In genomic region chr6:3888153-3888957, GRCh38 we compare ENCODE assay signal across 20 cellular contexts. TPM values are rescaled to one million over a fixed set of nuclear protein-coding genes. Genes with fewer than 3 reads are reported as not detected.
DNase-seq lines count a peak whose midpoint lies in the region; ATAC-seq, FAIRE-seq and TF ChIP-seq lines count a peak whose summit lies in the region.
"Had no signal": no experiment of that assay in that cellular context is flagged by ENCODE, and none has a peak within 500 bp of the region (broad histone marks: within the 10 kb centered on the region; RNA-seq: fewer than 3 reads in every experiment).

No MANE protein-coding gene starts in this region.

- no peaks in the 10 kb centered on the region for H4K20me1 ChIP-seq in HepG2 (ENCODE audit: insufficient read depth, low read length)

- H3K4me1 ChIP-seq in HepG2 (ENCODE audit: insufficient read depth, low read length) (peaks cover 82% of the 10 kb centered on the region), right lobe of liver (peaks cover 0 to 46% (median 15%) of the 10 kb centered on the region in 4 donors)

- no peak for TF ChIP-seq CTCF in HepG2 (CRISPR knock-in tag; IDR thresholded peaks at IDR 0.05)
- TF ChIP-seq CTCF in right lobe of liver (IDR thresholded peaks at IDR 0.05), result no peak

- H2AFZ ChIP-seq in HepG2 (ENCODE audit: low read length), result no peak overlapping the region

- no peak overlapping the region for H3K9ac ChIP-seq in HepG2 (ENCODE audit: insufficient read depth, low read depth, low read length)

- no peak for TF ChIP-seq EP300 in HepG2 (IDR thresholded peaks at IDR 0.05; ENCODE audit: low read depth in 2 of 2, low read length in 2 of 2)
- no peak for TF ChIP-seq EP300 in HepG2 (CRISPR knock-in tag; IDR thresholded peaks at IDR 0.05; ENCODE audit: borderline replicate concordance)

- CTCF ChIA-PET in HepG2 (lab: Yijun Ruan, JAX; ENCODE audit: low intra/inter-chr PET ratio, low total read pairs), result interaction anchor here (1.4 to 3.5 kb wide), 2 partner anchors 44 to 140 kb away, joined by 9 to 60 read pairs; no protein-coding TSS in a partner anchor

- H3K36me3 ChIP-seq in HepG2 (replicated peaks in 1 of 2; ENCODE audit: control insufficient read depth in 1 of 2, insufficient read depth in 2 of 2, low read length in 2 of 2), result no peaks in the 10 kb centered on the region
- H3K36me3 ChIP-seq in right lobe of liver, result no peaks in the 10 kb centered on the region
- H3K36me3 ChIP-seq: SJCRH30 had no signal

- H3K79me2 ChIP-seq in HepG2 (ENCODE audit: insufficient read depth, low read length), result no peaks in the 10 kb centered on the region

- no peak for TF ChIP-seq RAD21 in HepG2 (CRISPR knock-in tag; IDR thresholded peaks at IDR 0.05)

- no peaks in the 10 kb centered on the region for H3K27me3 ChIP-seq in HepG2 (ENCODE audit: control insufficient read depth in 1 of 2, insufficient read depth in 2 of 2, low read length in 2 of 2)
- H3K27me3 ChIP-seq in right lobe of liver, result no peaks in the 10 kb centered on the region
- H3K27me3 ChIP-seq: SJCRH30 had no signal

- WGBS in HepG2 (ENCODE audit: low lambda C conversion rate), result 91% methylated on average over 15 of the region's 15 CpGs
- WGBS in right lobe of liver (ENCODE audit: insufficient coverage, low coverage, low lambda C conversion rate, missing lambda C conversion rate), result 40% methylated on average over 6 of the region's 15 CpGs

- no peaks in the 10 kb centered on the region for H3K9me3 ChIP-seq in HepG2 (ENCODE audit: low read length)
- H3K9me3 ChIP-seq in right lobe of liver, result no peaks in the 10 kb centered on the region
- H3K9me3 ChIP-seq: SJCRH30 had no signal

- ATAC-seq in HepG2 (no peak), right lobe of liver (no peak), left ventricle myocardium superior (peak; percentile 54), sciatic nerve (peak; percentile 74), GM19467 (IDR thresholded peaks at IDR 0.05; ENCODE audit: unreplicated experiment) (no peak)
- ATAC-seq: stimulated activated naive CD8-positive, alpha-beta T cell treated with anti-CD3 and anti-CD28 coated beads, Interleukin-15, amount 100 ng/mL, for 72 hours had no signal

- POLR2A ChIA-PET in HepG2 (lab: Yijun Ruan, JAX), result interaction anchor here (0.7 to 3.7 kb wide), 9 partner anchors 14 to 139 kb away, joined by 3 to 27 read pairs (median 4); no protein-coding TSS in a partner anchor

- TF ChIP-seq POLR2A in HepG2 (IDR thresholded peaks at IDR 0.05; ENCODE audit: insufficient read depth in 1 of 2, low read depth in 2 of 2, low read length in 2 of 2) (no peak), right lobe of liver (IDR thresholded peaks at IDR 0.05) (no peak)

- no peak overlapping the region for H3K4me2 ChIP-seq in HepG2 (ENCODE audit: low read depth, low read length)

- FAIRE-seq in HepG2 (lab: Jason Lieb, UNC), result peak; percentile 12
- FAIRE-seq: A204.1, GM12891 had no signal

- in situ Hi-C loops in HepG2 (cut with HindIII; ENCODE audit: extremely low pct_ligation_motif_present, low pct_unique_long_range_greater_than_20kb), result loop anchor here (5.0 kb wide), 1 partner anchor 141 kb away; no protein-coding TSS in a partner anchor

- intact Hi-C loops in HepG2 (cut with micrococcal nuclease; ENCODE audit: unreplicated experiment) (no loop called here), right lobe of liver (cut with DNase I) (no loop called here), left ventricle myocardium superior (cut with micrococcal nuclease) (loop anchor here (10.0 kb wide), 2 partner anchors 46 to 144 kb away; no protein-coding TSS in a partner anchor), sciatic nerve (cut with DNase I) (no loop called here)

- no TSS peak for BruUV-seq in HepG2 (replicated peaks; lab: Mats Ljungman, UMichigan)

- H3K4me3 ChIP-seq in HepG2 (replicated peaks in 1 of 3; ENCODE audit: insufficient read depth in 1 of 3, low read depth in 2 of 3, low read length in 3 of 3) (no peak overlapping the region), right lobe of liver (no peak overlapping the region)
- H3K4me3 ChIP-seq: SJCRH30 had no signal

- H3K27ac ChIP-seq in HepG2 (ENCODE audit: extremely low read length, insufficient read depth, low read length) (no peak overlapping the region), right lobe of liver (peak overlapping the region in 1 of 3 donors; percentile 62)
- H3K27ac ChIP-seq: C4-2B, SJCRH30 had no signal

- no peak for DNase-seq in HepG2 (ENCODE audit: low spot score)
- no peak for DNase-seq in right lobe of liver
- peak; percentile 66 for DNase-seq in left ventricle myocardium superior
- DNase-seq in sciatic nerve (ENCODE audit: low spot score), result no peak
- no peak for DNase-seq in DMS53 (lab: John Stamatoyannopoulos, UW)
- no peak for DNase-seq in ureter (ENCODE audit: low spot score)
- DNase-seq in activated CD4-positive, CD25-positive, alpha-beta regulatory T cell (lab: John Stamatoyannopoulos, UW), result no peak
- DNase-seq: activated CD4-positive, alpha-beta T cell treated with anti-CD3 and anti-CD28 coated beads for 48 hours; activated gamma-delta T cell; DMS 273 treated with DMSO at 0.1 percent for 48 hours; effector CD8-positive, alpha-beta T cell; GF-D8; Kasumi-1; NCI-H1417; SJCRH30; stimulated activated naive CD8-positive, alpha-beta T cell treated with anti-CD3 and anti-CD28 coated beads, Interleukin-15, amount 100 ng/mL, for 72 hours had no signal

TF ChIP-seq in HepG2, 621 proteins besides CTCF, POLR2A, EP300 and RAD21 (continues in another document):
- no peak for TF ChIP-seq ZNF382 (CRISPR knock-in tag; IDR thresholded peaks at IDR 0.05; ENCODE audit: borderline replicate concordance)
- TF ChIP-seq PCBP1 (IDR thresholded peaks at IDR 0.05; ENCODE audit: borderline replicate concordance, low read depth, low read length), result no peak
- TF ChIP-seq NFE2 (CRISPR knock-in tag; IDR thresholded peaks at IDR 0.05), result no peak
- TF ChIP-seq HHEX (CRISPR knock-in tag; IDR thresholded peaks at IDR 0.05), result no peak
- TF ChIP-seq ZNF567 (CRISPR knock-in tag; IDR thresholded peaks at IDR 0.05; ENCODE audit: borderline replicate concordance), result no peak
- peak; percentile 49; the same call in 1 of the 2 replicates for TF ChIP-seq CEBPB (IDR thresholded peaks at IDR 0.05; ENCODE audit: borderline replicate concordance, low read depth, low read length)
- no peak for TF ChIP-seq SOX13 (IDR thresholded peaks at IDR 0.05)
- TF ChIP-seq SOX13 (CRISPR knock-in tag; conservative IDR thresholded peaks at IDR 0.05 in 1 of 2, IDR thresholded peaks at IDR 0.05 in 1 of 2), result 0 out of 4 replicates have a peak, but pooled peaks of 1 of the 2 experiments have one; percentile 19
- TF ChIP-seq RFX3 (CRISPR knock-in tag; IDR thresholded peaks at IDR 0.05), result no peak
- TF ChIP-seq ZNF597 (CRISPR knock-in tag; IDR thresholded peaks at IDR 0.05), result no peak
- 0 out of 2 replicates have a peak, but pooled peaks have one; percentile 14 for TF ChIP-seq MAX (IDR thresholded peaks at IDR 0.05)
- no peak for TF ChIP-seq SRSF1 (optimal IDR thresholded peaks at IDR 0.05; ENCODE audit: low read depth, low read length)

RNA-seq across cellular contexts. Expression of gene FAM50B, which starts 39.2 kb away (rescaled TPM):
- total RNA-seq in HepG2 (2016; rRNA removed; fragmentation: Illumina TruSeq; extraction: Trizol) (not detected in 2 replicates), right lobe of liver (10 to 100 TPM in 1 of 6 experiments, 1 to 10 TPM in 5; 3.6 to 11.1 (median 8.5) TPM), left ventricle myocardium superior (28.2 TPM), sciatic nerve (9.6 TPM), ureter (10.7 TPM)
- not detected in 2 replicates for total RNA-seq in HepG2 (2016; cell fraction: cytosol; rRNA removed; fragmentation: Illumina TruSeq; extraction: Trizol; ENCODE audit: low read depth)
- total RNA-seq in HepG2 (2016; cell fraction: insoluble cytoplasmic fraction; rRNA removed; fragmentation: Illumina TruSeq; extraction: Trizol), result not detected in 2 replicates
- not detected in 2 replicates for total RNA-seq in HepG2 (2016; cell fraction: membrane; rRNA removed; fragmentation: Illumina TruSeq; extraction: Trizol)
- total RNA-seq in HepG2 (2016; cell fraction: nucleus; rRNA removed; fragmentation: Illumina TruSeq; extraction: Trizol), result not detected in 2 replicates
- polyA plus RNA-seq in HepG2 (2011; rRNA removed), result 0.05 TPM in 1 of 2 replicates, not detected in the other
- not detected in 2 replicates for polyA plus RNA-seq in HepG2 (2011; cell fraction: cytosol; rRNA removed)
- polyA plus RNA-seq in HepG2 (2011; cell fraction: nucleus; rRNA removed), result 0.07 TPM in 1 of 2 replicates, not detected in the other
- not detected in 2 replicates for polyA plus RNA-seq in HepG2 (2012)
- not detected in 2 replicates for polyA plus RNA-seq in HepG2 (2016; cell fraction: cytosol; fragmentation: Illumina TruSeq; extraction: Trizol; ENCODE audit: low read depth)
- polyA plus RNA-seq in HepG2 (2016; cell fraction: insoluble cytoplasmic fraction; fragmentation: Illumina TruSeq; extraction: Trizol; ENCODE audit: low read depth), result not detected in 2 replicates
- polyA plus RNA-seq in HepG2 (2016; cell fraction: membrane; fragmentation: Illumina TruSeq; extraction: Trizol; ENCODE audit: low read depth), result not detected in 2 replicates
- polyA plus RNA-seq in HepG2 (2016; cell fraction: nucleus; fragmentation: Illumina TruSeq; extraction: Trizol; ENCODE audit: insufficient read depth, low read depth), result not detected in 2 replicates
- 2.4 TPM in 1 of 2 replicates, not detected in the other for polyA minus RNA-seq in HepG2 (2011; rRNA and poly(A)+ RNA removed; ENCODE audit: low replicate concordance)
- polyA minus RNA-seq in HepG2 (2011; cell fraction: cytosol; rRNA and poly(A)+ RNA removed), result not detected in 2 replicates
- polyA minus RNA-seq in HepG2 (2011; cell fraction: nucleus; rRNA and poly(A)+ RNA removed), result not detected in 2 replicates

Comparison
In these comparisons a context has a peak if more than half of its experiments do, and no peak if none do; other contexts are left out.
1. ATAC-seq: peak in left ventricle myocardium superior (single experiment) and sciatic nerve (single experiment); none in HepG2 (single experiment), right lobe of liver (0 of 4) and GM19467 (single experiment).